In genomic region chr22:18023509-18024275, GRCh38 we compare ENCODE assay signal across 1 cellular context.
TF ChIP-seq lines count a peak whose summit lies in the region.

No MANE protein-coding gene starts in this region.

TF ChIP-seq in HEK293, 187 proteins besides CTCF, POLR2A, EP300 and RAD21 (continued from another document and continues in another):
- TF ChIP-seq PBX3 (CRISPR knock-in tag; IDR thresholded peaks at IDR 0.05) (peak; percentile 61), ZBTB17 (tag by site-specific recombination; IDR thresholded peaks at IDR 0.05) (peak; percentile 77), ZNF548 (tag by site-specific recombination; IDR thresholded peaks at IDR 0.05) (no peak), PRDM10 (tag by site-specific recombination; IDR thresholded peaks at IDR 0.05) (peak; percentile 48), ZBTB26 (tag by site-specific recombination; optimal IDR thresholded peaks at IDR 0.05) (peak; percentile 94), ZNF391 (tag by site-specific recombination; IDR thresholded peaks at IDR 0.05; ENCODE audit: borderline replicate concordance, low read depth) (peak; percentile 16; the same call in 1 of the 2 replicates), ZXDB (tag by site-specific recombination; IDR thresholded peaks at IDR 0.05) (peak; percentile 49; the same call in 1 of the 2 replicates), ZBTB49 (tag by site-specific recombination; IDR thresholded peaks at IDR 0.05; ENCODE audit: low read depth) (no peak), ZNF2 (tag by site-specific recombination; IDR thresholded peaks at IDR 0.05) (peak; percentile 53), ZBTB8A (tag by site-specific recombination; IDR thresholded peaks at IDR 0.05) (peak; percentile 70), ZNF777 (tag by site-specific recombination; IDR thresholded peaks at IDR 0.05; ENCODE audit: borderline replicate concordance) (peak; percentile 68; the same call in 1 of the 2 replicates), ZNF223 (tag by site-specific recombination; IDR thresholded peaks at IDR 0.05) (peak; percentile 98), ZNF274 (IDR thresholded peaks at IDR 0.05; ENCODE audit: low read length) (no peak), ZNF274 (tag by site-specific recombination; IDR thresholded peaks at IDR 0.05; ENCODE audit: borderline replicate concordance) (no peak), ZNF488 (tag by site-specific recombination; IDR thresholded peaks at IDR 0.05) (no peak), ZNF423 (tag by site-specific recombination; IDR thresholded peaks at IDR 0.05) (no peak), ZIC2 (tag by site-specific recombination; IDR thresholded peaks at IDR 0.05) (peak; percentile 75), IKZF3 (tag by site-specific recombination; IDR thresholded peaks at IDR 0.05) (peak; percentile 91), GLIS1 (tag by site-specific recombination; IDR thresholded peaks at IDR 0.05) (peak; percentile 64), ZFP69B (tag by site-specific recombination; IDR thresholded peaks at IDR 0.05) (0 out of 2 replicates have a peak, but pooled peaks have one; percentile 20), PRDM4 (tag by site-specific recombination; IDR thresholded peaks at IDR 0.05) (0 out of 2 replicates have a peak, but pooled peaks have one; percentile 4), ZNF341 (tag by site-specific recombination; IDR thresholded peaks at IDR 0.05; ENCODE audit: low read depth) (peak; percentile 88), ZNF692 (tag by site-specific recombination; IDR thresholded peaks at IDR 0.05) (peak; percentile 60), ZEB2 (tag by site-specific recombination; IDR thresholded peaks at IDR 0.05) (peak; percentile 62; the same call in 1 of the 2 replicates), ZNF785 (tag by site-specific recombination; IDR thresholded peaks at IDR 0.05) (peak; percentile 30; the same call in 1 of the 2 replicates), ZBTB48 (tag by site-specific recombination; IDR thresholded peaks at IDR 0.05) (peak; percentile 45; the same call in 1 of the 2 replicates), ZNF600 (tag by site-specific recombination; IDR thresholded peaks at IDR 0.05) (peak; percentile 78), ZNF335 (tag by site-specific recombination; conservative IDR thresholded peaks at IDR 0.05) (peak; percentile 95), ZBTB44 (tag by site-specific recombination; IDR thresholded peaks at IDR 0.05) (peak; percentile 92), ZSCAN18 (tag by site-specific recombination; IDR thresholded peaks at IDR 0.05) (no peak), ZNF768 (tag by site-specific recombination; IDR thresholded peaks at IDR 0.05) (no peak), ZNF157 (tag by site-specific recombination; IDR thresholded peaks at IDR 0.05) (no peak), ZSCAN5A (tag by site-specific recombination; IDR thresholded peaks at IDR 0.05) (0 out of 2 replicates have a peak, but pooled peaks have one; percentile 85), ZNF148 (tag by site-specific recombination; IDR thresholded peaks at IDR 0.05; ENCODE audit: borderline replicate concordance) (no peak), OSR2 (tag by site-specific recombination; IDR thresholded peaks at IDR 0.05) (peak; percentile 81)
